ENCODE assay signal across 8 cellular contexts in the genomic region with DNA sequence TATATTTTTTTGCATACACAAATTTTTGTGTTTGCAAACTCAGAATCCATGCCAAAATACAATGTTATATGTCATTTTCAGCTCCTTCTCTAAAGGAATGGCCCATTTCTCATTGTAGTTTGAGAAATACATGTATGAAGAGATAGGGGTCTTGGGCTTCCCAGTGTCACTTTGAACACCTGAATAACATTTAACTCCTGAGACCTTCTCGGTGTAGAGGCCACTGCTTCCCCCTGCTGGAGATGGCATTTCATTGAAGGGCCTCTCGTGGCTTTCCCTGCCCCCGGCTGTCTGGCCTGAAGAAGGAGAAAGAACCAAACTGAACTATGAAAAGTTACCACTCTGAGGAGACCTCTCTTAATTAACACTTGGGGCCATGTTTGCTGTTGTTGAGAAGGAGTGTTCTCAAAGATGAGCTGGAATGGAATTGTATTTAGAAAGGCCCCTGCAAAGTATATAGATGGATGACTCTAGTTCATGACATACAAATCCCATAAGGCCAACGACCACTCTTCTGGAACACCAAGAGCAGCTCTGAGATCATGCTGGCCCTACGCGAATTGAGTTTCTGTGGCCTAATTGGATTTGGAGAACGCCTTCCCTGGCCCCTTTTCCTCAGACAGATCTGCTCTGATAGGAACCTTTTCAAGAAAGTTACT. TPM values are rescaled to one million over a fixed set of nuclear protein-coding genes. Genes with fewer than 3 reads are reported as not detected.
DNase-seq lines count a peak whose midpoint lies in the region; ATAC-seq and TF ChIP-seq lines count a peak whose summit lies in the region.

No MANE protein-coding gene starts in this region.

- POLR2A ChIA-PET in AG04449 (lab: Yijun Ruan, JAX) = no interaction called here

- no peaks in the 10 kb centered on the region for H3K79me2 ChIP-seq in neural cell (replicated peaks; ENCODE audit: insufficient read depth, low read length)

- TF ChIP-seq EP300 in neural cell (conservative IDR thresholded peaks at IDR 0.05; ENCODE audit: poor library complexity, severe bottlenecking) = no peak

- H2AFZ ChIP-seq in neural cell (ENCODE audit: low read depth, low read length) = no peak overlapping the region

- H3K4me3 ChIP-seq in AG04449 (ENCODE audit: low read depth, low read length) = no peak overlapping the region
- no peak overlapping the region for H3K4me3 ChIP-seq in GM12865 (ENCODE audit: low read depth, low read length)
- H3K4me3 ChIP-seq in neural cell (ENCODE audit: low read length) = no peak overlapping the region

- CTCF ChIA-PET in AG04449 (lab: Yijun Ruan, JAX) = interaction anchor here (0.6 to 5.4 kb wide), 41 partner anchors 10 to 230 kb away, joined by 3 to 62 read pairs (median 4); partner anchors contain the start of gene RAB22A

- H3K27me3 ChIP-seq in neural cell (ENCODE audit: insufficient read depth, low read depth, low read length) = no peaks in the 10 kb centered on the region

- H3K9me2 ChIP-seq in neural cell (ENCODE audit: insufficient read depth, low read length) = no peaks in the 10 kb centered on the region

- H3K27ac ChIP-seq in neural cell (ENCODE audit: low read length) = no peak overlapping the region

- DNase-seq in AG04449 (ENCODE audit: low read depth, low spot score) (no peak), GM12865 (ENCODE audit: low read depth) (peak; percentile 68), NCI-H2107 treated with DMSO at 0.1 percent for 48 hours (lab: John Stamatoyannopoulos, UW; ENCODE audit: unreplicated experiment) (peak; percentile 27), cerebellar nuclear complex (lab: John Stamatoyannopoulos, UW) (no peak)
- peak; percentile 50 to 54 for DNase-seq in activated CD4-positive, alpha-beta T cell treated with anti-CD3 and anti-CD28 coated beads, Interleukin-2, amount 50 U/mL, for 4 hours

- no peaks in the 10 kb centered on the region for H3F3A ChIP-seq in neural cell (ENCODE audit: insufficient read depth, low read length, poor library complexity, severe bottlenecking)

- H3K9ac ChIP-seq in neural cell (ENCODE audit: low read length) = no peak overlapping the region

- no peaks in the 10 kb centered on the region for H4K20me1 ChIP-seq in neural cell (ENCODE audit: insufficient read depth)

- no peaks in the 10 kb centered on the region for H3K9me3 ChIP-seq in neural cell (ENCODE audit: low read length)

- ATAC-seq in esophagus mucosa (peak; percentile 55), GM18909 (IDR thresholded peaks at IDR 0.05; ENCODE audit: poor library complexity, unreplicated experiment) (no peak)

- TF ChIP-seq CTCF in AG04449 (IDR thresholded peaks at IDR 0.05; ENCODE audit: insufficient read depth, low read length, missing control alignments) = peak; percentile 82
- TF ChIP-seq CTCF in GM12865 (IDR thresholded peaks at IDR 0.05; ENCODE audit: insufficient read depth, low read depth, low read length, missing control alignments) = peak; percentile 68
- peak; percentile 13 for TF ChIP-seq CTCF in neural cell (IDR thresholded peaks at IDR 0.05; ENCODE audit: poor library complexity, severe bottlenecking)

- H3K4me2 ChIP-seq in neural cell (ENCODE audit: low read length) = no peak overlapping the region

- no peak for TF ChIP-seq RAD21 in neural cell (conservative IDR thresholded peaks at IDR 0.05)

- H3K36me3 ChIP-seq in neural cell (ENCODE audit: insufficient read depth, low read length) = peaks cover 4% of the 10 kb centered on the region

TF ChIP-seq in neural cell, 6 proteins besides CTCF, POLR2A, EP300 and RAD21:
- TF ChIP-seq EZH2 (IDR thresholded peaks at IDR 0.05; ENCODE audit: borderline replicate concordance, insufficient read depth, low read length, poor library complexity, severe bottlenecking) (no peak), POLR2AphosphoS5 (IDR thresholded peaks at IDR 0.05) (no peak), SMC3 (conservative IDR thresholded peaks at IDR 0.05; ENCODE audit: poor library complexity) (no peak), TAF1 (IDR thresholded peaks at IDR 0.05; ENCODE audit: low read depth) (no peak), REST (IDR thresholded peaks at IDR 0.05; ENCODE audit: borderline replicate concordance) (no peak), MXI1 (conservative IDR thresholded peaks at IDR 0.05; ENCODE audit: poor library complexity, severe bottlenecking) (no peak)

RNA-seq across cellular contexts. Expression of gene VAPB, which starts 58.8 kb away (rescaled TPM):
- total RNA-seq in esophagus mucosa = 32.4 TPM
- polyA plus RNA-seq in neural cell = 29.4 and 32.5 TPM in 2 replicates
- polyA minus RNA-seq in neural cell = 49.9 and 65.2 TPM in 2 replicates

Comparison
In these comparisons a context has a peak if more than half of its experiments do, and no peak if none do; other contexts are left out.
1. DNase-seq: peak in GM12865 (single experiment), NCI-H2107 treated with DMSO at 0.1 percent for 48 hours (single experiment) and activated CD4-positive, alpha-beta T cell treated with anti-CD3 and anti-CD28 coated beads, Interleukin-2, amount 50 U/mL, for 4 hours (2 of 2); none in AG04449 (single experiment) and cerebellar nuclear complex (0 of 2).
2. CTCF ChIP-seq: peak in every context shown above with its lines; median percentile 82 in AG04449; 68 in GM12865; 13 in neural cell.